ENCODE assay signal across 29 cellular contexts in genomic region chr3:161405087-161405486, GRCh38. TPM values are rescaled to one million over a fixed set of nuclear protein-coding genes. Genes with fewer than 3 reads are reported as not detected.
"Had no signal": no experiment of that assay in that cellular context is flagged by ENCODE, and none has a peak within 500 bp of the region (broad histone marks: within the 10 kb centered on the region; RNA-seq: fewer than 3 reads in every experiment).

No MANE protein-coding gene starts in this region.

- H3K4me3 ChIP-seq: colonic mucosa, coronary artery, dorsolateral prefrontal cortex, esophagus muscularis mucosa, esophagus squamous epithelium, gastrocnemius medialis, gastroesophageal sphincter, heart left ventricle, heart right ventricle had no signal

- H3K36me3 ChIP-seq: colonic mucosa, esophagus muscularis mucosa, esophagus squamous epithelium, gastrocnemius medialis, gastroesophageal sphincter, heart left ventricle, heart right ventricle had no signal

- H3K9me3 ChIP-seq: colonic mucosa, esophagus muscularis mucosa, esophagus squamous epithelium, gastrocnemius medialis, heart left ventricle had no signal

- ATAC-seq: effector memory CD8-positive, alpha-beta T cell; esophagus mucosa; foreskin keratinocyte; gastrocnemius medialis; gastroesophageal sphincter; heart left ventricle; heart right ventricle had no signal

- H3K27me3 ChIP-seq: colonic mucosa, dorsolateral prefrontal cortex, esophagus muscularis mucosa, esophagus squamous epithelium, foreskin keratinocyte, gastrocnemius medialis, gastroesophageal sphincter, heart left ventricle, heart right ventricle had no signal

- DNase-seq: colonic mucosa; cortex of kidney; dermis blood vessel endothelial cell; dorsolateral prefrontal cortex; effector CD4-positive, alpha-beta T cell; effector CD8-positive, alpha-beta T cell; effector memory CD4-positive, alpha-beta T cell; effector memory CD8-positive, alpha-beta T cell; endodermal cell; erythroblast; esophagus squamous epithelium; foreskin fibroblast; foreskin keratinocyte; foreskin melanocyte; gastrocnemius medialis; glutamatergic neuron; head of caudate nucleus; heart left ventricle; heart right ventricle had no signal

- H3K4me1 ChIP-seq: colonic mucosa, esophagus muscularis mucosa, foreskin keratinocyte, gastrocnemius medialis, gastroesophageal sphincter had no signal

- H3K27ac ChIP-seq: colonic mucosa, coronary artery, dorsolateral prefrontal cortex, epithelial cell of prostate, esophagus muscularis mucosa, esophagus squamous epithelium, foreskin keratinocyte, gastrocnemius medialis, gastroesophageal sphincter, heart left ventricle, heart right ventricle had no signal

RNA-seq across cellular contexts. Expression of gene SPTSSB, which starts 33.8 kb away (rescaled TPM):
- total RNA-seq: dermis blood vessel endothelial cell, dermis microvascular lymphatic vessel endothelial cell, endothelial cell of umbilical vein, epithelial cell of proximal tubule, fibroblast of villous mesenchyme, foreskin keratinocyte, gastrocnemius medialis, glomerular endothelial cell had no signal
